Comparison of ENCODE assay signal across 8 cellular contexts in the genomic region with DNA sequence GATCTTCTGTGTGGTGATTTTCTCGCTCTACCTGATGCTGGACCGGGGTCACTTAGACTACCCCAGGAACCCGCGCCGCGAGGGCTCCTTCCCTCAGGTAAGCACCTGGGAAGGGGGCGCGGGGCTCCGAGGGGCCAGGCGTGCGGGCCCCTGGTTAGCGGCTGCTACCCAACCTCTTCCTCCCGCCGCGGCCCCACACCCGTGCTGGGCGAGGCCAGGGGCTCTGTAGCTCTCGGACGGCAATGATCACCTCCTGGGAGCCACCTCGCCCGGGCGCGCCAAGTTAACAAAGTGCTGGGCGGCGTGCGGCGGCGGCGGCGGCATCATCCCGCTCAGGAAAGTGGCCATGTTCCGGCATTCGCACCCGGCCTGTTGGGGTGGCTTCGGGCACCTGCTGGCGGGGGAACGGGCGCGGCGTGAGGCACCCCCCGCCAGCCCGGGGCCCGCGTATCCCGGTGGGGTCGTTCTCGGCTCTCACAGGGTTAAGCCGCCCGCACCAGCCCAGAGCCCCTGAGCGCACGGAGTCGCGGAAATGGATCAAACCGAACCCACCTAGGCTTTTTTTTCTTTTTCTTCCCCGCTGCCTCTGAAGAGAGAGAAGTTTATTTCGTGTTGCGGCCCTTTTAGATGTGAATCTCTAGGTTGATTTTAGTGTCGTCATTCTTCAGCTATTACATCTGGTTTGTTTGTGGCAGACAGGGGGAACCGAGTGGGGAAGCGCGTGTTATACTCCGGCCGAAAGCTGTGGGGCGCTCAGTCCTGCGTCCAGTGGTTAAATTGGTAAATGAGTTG. TPM values are rescaled to one million over a fixed set of nuclear protein-coding genes. Genes with fewer than 3 reads are reported as not detected.
DNase-seq lines count a peak whose midpoint lies in the region; ATAC-seq lines count a peak whose summit lies in the region.

No MANE protein-coding gene starts in this region.

- H3K9me3 Mint-ChIP-seq in activated CD8-positive, alpha-beta memory T cell treated with anti-CD3 and anti-CD28 coated beads, Interleukin-2, amount 10 ng/mL, durations not matched to agents 7 days and 5 days (ENCODE audit: low read depth) = no peaks in the 10 kb centered on the region
- no peaks in the 10 kb centered on the region for H3K9me3 Mint-ChIP-seq in effector memory CD8-positive, alpha-beta T cell

- CTCF ChIA-PET in activated CD8-positive, alpha-beta memory T cell treated with anti-CD3 and anti-CD28 coated beads, Interleukin-2, amount 10 ng/mL, durations not matched to agents 7 days and 5 days (lab: Charles Lee) = interaction anchor here (0.6 to 1.2 kb wide), 5 partner anchors 11 to 364 kb away, joined by 3 to 4 read pairs (median 3); no protein-coding TSS in a partner anchor

- DNase-seq in NCI-H446 (lab: John Stamatoyannopoulos, UW) = peak; percentile 46 to 60
- DNase-seq in NCI-H446 treated with DMSO at 0.1 percent for 48 hours (lab: John Stamatoyannopoulos, UW) = no peak
- DNase-seq in NCI-H82 (lab: John Stamatoyannopoulos, UW) = peak; percentile 68
- DNase-seq in activated CD8-positive, alpha-beta memory T cell treated with anti-CD3 and anti-CD28 coated beads, Interleukin-2, amount 10 ng/mL, durations not matched to agents 7 days and 5 days = peak; percentile 72
- peak; percentile 31 to 55 (median 44) for DNase-seq in effector memory CD8-positive, alpha-beta T cell
- peak; percentile 94 for DNase-seq in medulla oblongata (ENCODE audit: extremely low spot score)
- peak; percentile 8 to 26 (median 9) for DNase-seq in stimulated activated CD4-positive, alpha-beta T cell treated with anti-CD3 and anti-CD28 coated beads, TNF-alpha, amount 100 ng/mL, for 4 hours (ENCODE audit: low read depth in 3 of 3)

- ATAC-seq in HG03103 (IDR thresholded peaks at IDR 0.05; ENCODE audit: low read depth, unreplicated experiment) = peak; percentile 1
- peak; percentile 2 for ATAC-seq in activated CD8-positive, alpha-beta memory T cell treated with anti-CD3 and anti-CD28 coated beads, Interleukin-2, amount 10 ng/mL, durations not matched to agents 7 days and 5 days
- peak; percentile 35 for ATAC-seq in effector memory CD8-positive, alpha-beta T cell (replicated peaks)

- peak overlapping the region; percentile 89 for H3K27ac Mint-ChIP-seq in activated CD8-positive, alpha-beta memory T cell treated with anti-CD3 and anti-CD28 coated beads, Interleukin-2, amount 10 ng/mL, durations not matched to agents 7 days and 5 days
- peak overlapping the region; percentile 78 to 84 for H3K27ac Mint-ChIP-seq in effector memory CD8-positive, alpha-beta T cell

- peaks cover 4% of the 10 kb centered on the region for H3K36me3 Mint-ChIP-seq in activated CD8-positive, alpha-beta memory T cell treated with anti-CD3 and anti-CD28 coated beads, Interleukin-2, amount 10 ng/mL, durations not matched to agents 7 days and 5 days
- H3K36me3 Mint-ChIP-seq in effector memory CD8-positive, alpha-beta T cell (ENCODE audit: insufficient read depth) = peaks cover 22% of the 10 kb centered on the region

- no peaks in the 10 kb centered on the region for H3K27me3 Mint-ChIP-seq in activated CD8-positive, alpha-beta memory T cell treated with anti-CD3 and anti-CD28 coated beads, Interleukin-2, amount 10 ng/mL, durations not matched to agents 7 days and 5 days
- H3K27me3 Mint-ChIP-seq in effector memory CD8-positive, alpha-beta T cell = peaks cover 6 to 9% of the 10 kb centered on the region in 2 donors

- peak overlapping the region; percentile 96 for H3K4me3 Mint-ChIP-seq in activated CD8-positive, alpha-beta memory T cell treated with anti-CD3 and anti-CD28 coated beads, Interleukin-2, amount 10 ng/mL, durations not matched to agents 7 days and 5 days
- peak overlapping the region; percentile 80 to 86 for H3K4me3 Mint-ChIP-seq in effector memory CD8-positive, alpha-beta T cell

- peaks cover 56% of the 10 kb centered on the region for H3K4me1 Mint-ChIP-seq in activated CD8-positive, alpha-beta memory T cell treated with anti-CD3 and anti-CD28 coated beads, Interleukin-2, amount 10 ng/mL, durations not matched to agents 7 days and 5 days
- H3K4me1 Mint-ChIP-seq in effector memory CD8-positive, alpha-beta T cell (ENCODE audit: low read depth in 2 of 2) = peaks cover 47 to 50% of the 10 kb centered on the region in 2 donors

RNA-seq across cellular contexts. Expression of gene MAN2A1, which starts 0.9 kb away (rescaled TPM):
- 10 to 100 TPM; 27.2 to 28.4 TPM for total RNA-seq in activated CD8-positive, alpha-beta memory T cell treated with anti-CD3 and anti-CD28 coated beads, Interleukin-2, amount 10 ng/mL, durations not matched to agents 7 days and 5 days
